ENCODE assay signal across 23 cellular contexts in genomic region chr1:84871181-84871580, GRCh38. TPM values are rescaled to one million over a fixed set of nuclear protein-coding genes. Genes with fewer than 3 reads are reported as not detected.
"Had no signal": no experiment of that assay in that cellular context is flagged by ENCODE, and none has a peak within 500 bp of the region (broad histone marks: within the 10 kb centered on the region; RNA-seq: fewer than 3 reads in every experiment).

No MANE protein-coding gene starts in this region.

- H3K27ac Mint-ChIP-seq: memory B cell; natural killer cell; stimulated activated naive B cell treated with anti-CD40 and anti-IgM and Interleukin-4, amounts not matched to agents 10 μg/mL and 1 μg/mL and 100 μg/mL, for 72 hours; stimulated activated naive CD8-positive, alpha-beta T cell treated with anti-CD3 and anti-CD28 coated beads, Interleukin-15, Interleukin-2, amounts not matched to agents 100 ng/mL and 50 ng/mL, for 24 hours had no signal

- H3K4me3 Mint-ChIP-seq: memory B cell; natural killer cell; stimulated activated naive B cell treated with anti-CD40 and anti-IgM and Interleukin-4, amounts not matched to agents 10 μg/mL and 1 μg/mL and 100 μg/mL, for 72 hours; stimulated activated naive CD8-positive, alpha-beta T cell treated with anti-CD3 and anti-CD28 coated beads, Interleukin-15, Interleukin-2, amounts not matched to agents 100 ng/mL and 50 ng/mL, for 24 hours had no signal

- H3K4me1 ChIP-seq: esophagus squamous epithelium, pancreas, right lobe of liver, tibial nerve, upper lobe of left lung had no signal

- DNase-seq: dermis blood vessel endothelial cell; effector memory CD4-positive, alpha-beta T cell; erythroblast; esophagus squamous epithelium; head of caudate nucleus; natural killer cell; pancreas; retina; right lobe of liver; small intestine; stimulated activated CD4-positive, alpha-beta T cell treated with anti-CD3 and anti-CD28 coated beads, Interleukin-15, amount 100 ng/mL, for 24 hours; stimulated activated CD4-positive, alpha-beta T cell treated with anti-CD3 and anti-CD28 coated beads, Interleukin-2, amount 100 ng/mL, for 48 hours; stimulated activated naive B cell treated with anti-CD40 and anti-IgM and Interleukin-4, amounts not matched to agents 10 μg/mL and 1 μg/mL and 100 μg/mL, for 72 hours; upper lobe of left lung had no signal

- H3K4me3 ChIP-seq: coronary artery, esophagus squamous epithelium, lung, pancreas, right lobe of liver, thoracic aorta, tibial nerve, upper lobe of left lung had no signal

- H3K9me3 Mint-ChIP-seq: memory B cell; natural killer cell; stimulated activated naive B cell treated with anti-CD40 and anti-IgM and Interleukin-4, amounts not matched to agents 10 μg/mL and 1 μg/mL and 100 μg/mL, for 72 hours; stimulated activated naive CD8-positive, alpha-beta T cell treated with anti-CD3 and anti-CD28 coated beads, Interleukin-15, Interleukin-2, amounts not matched to agents 100 ng/mL and 50 ng/mL, for 24 hours had no signal

- H3K9me3 ChIP-seq: esophagus squamous epithelium, neutrophil, pancreas, right lobe of liver, thoracic aorta, tibial nerve, upper lobe of left lung had no signal

- H3K27me3 ChIP-seq: esophagus squamous epithelium, pancreas, tibial nerve, upper lobe of left lung had no signal

- H3K27ac ChIP-seq: coronary artery, esophagus squamous epithelium, neutrophil, pancreas, right lobe of liver, thoracic aorta, tibial nerve, upper lobe of left lung had no signal

- H3K36me3 ChIP-seq: esophagus squamous epithelium, neutrophil, pancreas, right lobe of liver, thoracic aorta, tibial nerve, upper lobe of left lung had no signal

- H3K4me1 Mint-ChIP-seq: memory B cell; stimulated activated naive B cell treated with anti-CD40 and anti-IgM and Interleukin-4, amounts not matched to agents 10 μg/mL and 1 μg/mL and 100 μg/mL, for 72 hours had no signal

- H3K36me3 Mint-ChIP-seq: memory B cell; natural killer cell; stimulated activated naive B cell treated with anti-CD40 and anti-IgM and Interleukin-4, amounts not matched to agents 10 μg/mL and 1 μg/mL and 100 μg/mL, for 72 hours had no signal

RNA-seq across cellular contexts. Expression of gene LPAR3, which starts 21.8 kb away (rescaled TPM):
- total RNA-seq: posterior vena cava, pulmonary artery endothelial cell had no signal
